Comparison of ENCODE assay signal across 14 cellular contexts in genomic region chr2:21041462-21041861, GRCh38. TPM values are rescaled to one million over a fixed set of nuclear protein-coding genes. Genes with fewer than 3 reads are reported as not detected.
DNase-seq lines count a peak whose midpoint lies in the region; TF ChIP-seq lines count a peak whose summit lies in the region.
"Had no signal": no experiment of that assay in that cellular context is flagged by ENCODE, and none has a peak within 500 bp of the region (broad histone marks: within the 10 kb centered on the region; RNA-seq: fewer than 3 reads in every experiment).

No MANE protein-coding gene starts in this region.

- TF ChIP-seq EP300 in esophagus muscularis mucosa (IDR thresholded peaks at IDR 0.05) = no peak

- peak overlapping the region; percentile 91 for H3K4me3 Mint-ChIP-seq in Caco-2 (ENCODE audit: unreplicated experiment)
- H3K4me3 Mint-ChIP-seq in glutamatergic neuron (ENCODE audit: unreplicated experiment) = no peak overlapping the region
- H3K4me3 Mint-ChIP-seq: CD4-positive, alpha-beta memory T cell had no signal

- peak overlapping the region; percentile 31 to 82 (median 80) for H3K27ac ChIP-seq in esophagus muscularis mucosa (replicated peaks in 1 of 4)
- peak overlapping the region; percentile 92 for H3K27ac ChIP-seq in liver (ENCODE audit: low read depth in 1 of 2, low read length in 2 of 2)
- H3K27ac ChIP-seq: A549, C4-2B, GM23248, HL-60 had no signal

- intact Hi-C loops in Caco-2 (cut with micrococcal nuclease; ENCODE audit: unreplicated experiment) (loop anchor here (5.0 kb wide), 2 partner anchors 356 to 364 kb away; no protein-coding TSS in a partner anchor), esophagus muscularis mucosa (cut with DNase I) (loop anchor here (2.0 to 5.0 kb wide), 2 partner anchors 276 to 381 kb away; no protein-coding TSS in a partner anchor)

- CTCF ChIA-PET in Caco-2 (lab: Charles Lee) = no interaction called here

- H3K9me3 Mint-ChIP-seq in Caco-2 (ENCODE audit: unreplicated experiment) = no peaks in the 10 kb centered on the region
- peaks cover 2% of the 10 kb centered on the region for H3K9me3 Mint-ChIP-seq in glutamatergic neuron (ENCODE audit: unreplicated experiment)
- H3K9me3 Mint-ChIP-seq: CD4-positive, alpha-beta memory T cell had no signal

- no peaks in the 10 kb centered on the region for H4K20me1 ChIP-seq in Loucy (ENCODE audit: insufficient read depth, low read length, poor library complexity, severe bottlenecking)

- H3K27me3 ChIP-seq in Caco-2 (replicated peaks; ENCODE audit: control insufficient read depth, insufficient read depth, low read length) = no peaks in the 10 kb centered on the region
- H3K27me3 ChIP-seq in Loucy (ENCODE audit: insufficient read depth, low read length, poor library complexity, severe bottlenecking) = no peaks in the 10 kb centered on the region
- peaks cover 0 to 9% (median 0%) of the 10 kb centered on the region in 4 donors for H3K27me3 ChIP-seq in esophagus muscularis mucosa
- H3K27me3 ChIP-seq in liver (ENCODE audit: control insufficient read depth in 4 of 4, insufficient read depth in 4 of 4, low read length in 3 of 4) = no peaks in the 10 kb centered on the region
- H3K27me3 ChIP-seq: BE2C had no signal

- H3K36me3 Mint-ChIP-seq in Caco-2 (ENCODE audit: insufficient read depth, unreplicated experiment) = peaks cover 72% of the 10 kb centered on the region
- H3K36me3 Mint-ChIP-seq in glutamatergic neuron (ENCODE audit: unreplicated experiment) = no peaks in the 10 kb centered on the region
- H3K36me3 Mint-ChIP-seq: CD4-positive, alpha-beta memory T cell had no signal

- DNase-seq in Caco-2 (no peak), esophagus muscularis mucosa (ENCODE audit: extremely low spot score) (no peak), foreskin fibroblast (no peak), glutamatergic neuron (no peak)
- DNase-seq: CD4-positive, alpha-beta memory T cell; DMS153; DMS79 treated with DMSO at 0.1 percent for 48 hours had no signal

- no TSS peak for BruUV-seq in Caco-2 (replicated peaks; lab: Mats Ljungman, UMichigan)

- no peak for TF ChIP-seq RAD21 in liver (IDR thresholded peaks at IDR 0.05)

- H3K9me2 ChIP-seq in Loucy (replicated peaks; ENCODE audit: low read depth, low read length) = no peaks in the 10 kb centered on the region

- H3K4me2 ChIP-seq in Loucy (ENCODE audit: low read depth, low read length, poor library complexity, severe bottlenecking) = no peak overlapping the region
- H3K4me2 ChIP-seq: A549 had no signal

- 85% methylated on average over 4 of the region's 4 CpGs for WGBS in esophagus muscularis mucosa
- WGBS in liver = 35% methylated on average over 4 of the region's 4 CpGs

- H3K36me3 ChIP-seq in Caco-2 (ENCODE audit: control insufficient read depth, insufficient read depth, low read length) (peaks cover 13% of the 10 kb centered on the region), Loucy (ENCODE audit: insufficient read depth, low read length) (no peaks in the 10 kb centered on the region), esophagus muscularis mucosa (no peaks in the 10 kb centered on the region), liver (ENCODE audit: control insufficient read depth in 4 of 4, insufficient read depth in 3 of 4, low read depth in 1 of 4, low read length in 3 of 4) (peaks cover 3 to 36% (median 22%) of the 10 kb centered on the region in 4 donors)
- H3K36me3 ChIP-seq: BE2C had no signal

- no peaks in the 10 kb centered on the region for H3F3A ChIP-seq in Loucy (ENCODE audit: low read depth)

- no peak for TF ChIP-seq POLR2A in esophagus muscularis mucosa (IDR thresholded peaks at IDR 0.05; ENCODE audit: low read depth)

- H3K4me3 ChIP-seq in Caco-2 (ENCODE audit: low read depth, low read length) = no peak overlapping the region
- no peak overlapping the region for H3K4me3 ChIP-seq in Loucy (ENCODE audit: low read length, poor library complexity, severe bottlenecking)
- no peak overlapping the region for H3K4me3 ChIP-seq in esophagus muscularis mucosa
- H3K4me3 ChIP-seq in liver (ENCODE audit: low read depth in 1 of 3, low read length in 3 of 3) = peak overlapping the region; percentile 84 to 91 (median 86)
- no peak overlapping the region for H3K4me3 ChIP-seq in foreskin fibroblast (ENCODE audit: low read depth in 1 of 2, low read length in 2 of 2)
- H3K4me3 ChIP-seq: A549, GM23248 had no signal

- H3K27ac Mint-ChIP-seq in Caco-2 (ENCODE audit: unreplicated experiment) (no peak overlapping the region), glutamatergic neuron (ENCODE audit: unreplicated experiment) (no peak overlapping the region)
- H3K27ac Mint-ChIP-seq: CD4-positive, alpha-beta memory T cell had no signal

- H2AFZ ChIP-seq in Loucy (ENCODE audit: low read length) = peak overlapping the region; percentile 51; the same call in 1 of the 2 replicates
- H2AFZ ChIP-seq: GM23248 had no signal

- H3K27me3 Mint-ChIP-seq in Caco-2 (ENCODE audit: insufficient read depth, unreplicated experiment) (no peaks in the 10 kb centered on the region), glutamatergic neuron (ENCODE audit: unreplicated experiment) (peaks cover 7% of the 10 kb centered on the region)

- POLR2A ChIA-PET in Caco-2 (lab: Charles Lee) = interaction anchor here (0.6 kb wide), 1 partner anchor 47 kb away, joined by 3 read pairs; no protein-coding TSS in a partner anchor

- H3K9ac ChIP-seq in Loucy (ENCODE audit: low read depth, low read length, poor library complexity, severe bottlenecking) (no peak overlapping the region), liver (ENCODE audit: low read depth in 1 of 2, low read length in 2 of 2) (peak overlapping the region; percentile 63 to 99)
- H3K9ac ChIP-seq: GM23248 had no signal

- H3K4me1 Mint-ChIP-seq in Caco-2 (ENCODE audit: low read depth, unreplicated experiment) = peaks cover 22% of the 10 kb centered on the region
- peaks cover 2% of the 10 kb centered on the region for H3K4me1 Mint-ChIP-seq in glutamatergic neuron (ENCODE audit: low read depth, unreplicated experiment)

- H3K9me3 ChIP-seq in Caco-2 (no peaks in the 10 kb centered on the region), Loucy (ENCODE audit: insufficient read depth, low read depth, low read length) (no peaks in the 10 kb centered on the region), esophagus muscularis mucosa (no peaks in the 10 kb centered on the region), liver (ENCODE audit: control insufficient read depth in 4 of 4, low read length in 3 of 4) (no peaks in the 10 kb centered on the region)
- H3K9me3 ChIP-seq: A549, BE2C had no signal

- H3K4me1 ChIP-seq in Caco-2 = peaks cover 18% of the 10 kb centered on the region
- no peaks in the 10 kb centered on the region for H3K4me1 ChIP-seq in Loucy (ENCODE audit: insufficient read depth, low read length, poor library complexity, severe bottlenecking)
- peaks cover 23 to 66% (median 49%) of the 10 kb centered on the region in 4 donors for H3K4me1 ChIP-seq in esophagus muscularis mucosa
- H3K4me1 ChIP-seq in liver (ENCODE audit: control insufficient read depth in 4 of 4, insufficient read depth in 4 of 4, low read length in 3 of 4) = peaks cover 0 to 39% (median 12%) of the 10 kb centered on the region in 4 donors
- H3K4me1 ChIP-seq: A549 had no signal

- no peak for TF ChIP-seq CTCF in Caco-2 (IDR thresholded peaks at IDR 0.05; ENCODE audit: insufficient read depth in 1 of 2, low read depth in 1 of 2, low read length in 1 of 2, severe bottlenecking in 1 of 2, unreplicated experiment in 1 of 2)
- no peak for TF ChIP-seq CTCF in Loucy (conservative IDR thresholded peaks at IDR 0.05; ENCODE audit: low read length)
- no peak for TF ChIP-seq CTCF in esophagus muscularis mucosa (IDR thresholded peaks at IDR 0.05)
- no peak for TF ChIP-seq CTCF in liver (IDR thresholded peaks at IDR 0.05; ENCODE audit: low read depth, low read length, missing input control)
- no peak for TF ChIP-seq CTCF in foreskin fibroblast (IDR thresholded peaks at IDR 0.05; ENCODE audit: low read depth, low read length)
- TF ChIP-seq CTCF in glutamatergic neuron (IDR thresholded peaks at IDR 0.05; ENCODE audit: partially characterized antibody, unreplicated experiment) = no peak

- H3K79me2 ChIP-seq in Loucy (ENCODE audit: insufficient read depth, low read length) = no peaks in the 10 kb centered on the region

TF ChIP-seq in liver, 16 proteins besides CTCF, POLR2A, EP300 and RAD21 (continues in another document):
- TF ChIP-seq RXRA (IDR thresholded peaks at IDR 0.05) (no peak), NR2F2 (IDR thresholded peaks at IDR 0.05) (no peak), TAF1 (conservative IDR thresholded peaks at IDR 0.05) (no peak), EGR1 (IDR thresholded peaks at IDR 0.05; ENCODE audit: low read depth in 2 of 2) (no peak), ATF3 (IDR thresholded peaks at IDR 0.05) (no peak), MAX (IDR thresholded peaks at IDR 0.05) (no peak), SP1 (IDR thresholded peaks at IDR 0.05) (no peak), HNF4A (conservative IDR thresholded peaks at IDR 0.05) (no peak), GABPA (IDR thresholded peaks at IDR 0.05 in 1 of 2, conservative IDR thresholded peaks at IDR 0.05 in 1 of 2) (no peak), ZBTB33 (IDR thresholded peaks at IDR 0.05) (no peak), YY1 (IDR thresholded peaks at IDR 0.05) (no peak)

RNA-seq across cellular contexts. Expression of gene APOB, which starts 2.4 kb away (rescaled TPM):
- total RNA-seq in Caco-2 (2022) = 190 and 234 TPM in 2 replicates
- total RNA-seq in esophagus muscularis mucosa = 1 to 10 TPM in 3 of 4 donors, under 1 TPM in 1; 0.83 to 4.4 (median 2.0) TPM
- total RNA-seq in liver = 1,000 to 10,000 TPM; 2,357 to 2,949 TPM
- polyA plus RNA-seq in liver = 100 to 1,000 TPM; 431 to 570 TPM
- not detected for total RNA-seq in glutamatergic neuron (ENCODE audit: unreplicated experiment)
- total RNA-seq: CD4-positive, alpha-beta memory T cell; GM23248 had no signal
- polyA plus RNA-seq: CD4-positive, alpha-beta memory T cell; GM23248 had no signal

Comparison
In these comparisons a context has a peak if more than half of its experiments do, and no peak if none do; other contexts are left out.
1. H3K4me3 ChIP-seq: peak in liver (3 of 3); none in Caco-2 (single experiment), Loucy (single experiment), esophagus muscularis mucosa (0 of 4) and foreskin fibroblast (0 of 2).
2. RNA of gene APOB, which starts 2.4 kb away (total RNA-seq): 2,357 to 2,949 TPM in liver and 190 to 234 TPM in Caco-2; 0.83 to 4.4 TPM in esophagus muscularis mucosa and not detected in glutamatergic neuron (single experiment); every median in the first group is over 10 times any median in the second.